ENCODE assay signal across 9 cellular contexts in the genomic region with DNA sequence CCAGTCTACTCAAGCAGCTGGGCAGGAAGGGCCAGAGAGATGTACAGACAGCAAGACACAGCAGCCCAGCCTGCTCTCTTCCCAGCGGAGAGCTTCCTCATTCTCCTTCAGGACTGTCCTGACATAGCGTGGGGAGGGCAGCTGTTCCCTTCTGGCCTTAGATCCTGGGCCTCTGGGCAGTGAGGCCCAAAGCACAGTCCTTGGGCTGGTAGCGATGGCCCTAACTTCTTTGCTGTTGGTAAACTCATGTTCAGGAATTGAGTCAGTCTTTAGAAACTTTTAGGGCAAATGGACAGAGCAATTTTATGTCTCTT.
DNase-seq lines count a peak whose midpoint lies in the region; TF ChIP-seq lines count a peak whose summit lies in the region.
"Had no signal": no experiment of that assay in that cellular context is flagged by ENCODE, and none has a peak within 500 bp of the region (broad histone marks: within the 10 kb centered on the region; RNA-seq: fewer than 3 reads in every experiment).

No MANE protein-coding gene starts in this region.

- WGBS in liver = 27% methylated on average over 3 of the region's 3 CpGs

- intact Hi-C loops in Calu3 (cut with micrococcal nuclease; ENCODE audit: unreplicated experiment) = loop anchor here (1.0 to 5.0 kb wide), 2 partner anchors 22 to 40 kb away; no protein-coding TSS in a partner anchor
- intact Hi-C loops in MCF 10A (cut with micrococcal nuclease) = no loop called here

- H3K9me3 ChIP-seq in liver (ENCODE audit: control insufficient read depth in 4 of 4, low read length in 3 of 4) (no peaks in the 10 kb centered on the region), skeletal muscle tissue (ENCODE audit: control insufficient read depth in 3 of 3, low read length in 3 of 3) (no peaks in the 10 kb centered on the region)

- POLR2A ChIA-PET in MCF 10A (lab: Yijun Ruan, JAX) = interaction anchor here (1.0 to 8.1 kb wide), 10 partner anchors 8 to 221 kb away, joined by 3 to 41 read pairs (median 6); partner anchors contain the start of gene FNBP1L

- H3K36me3 Mint-ChIP-seq in Calu3 (ENCODE audit: insufficient read depth, unreplicated experiment) = peaks cover 45% of the 10 kb centered on the region
- H3K36me3 Mint-ChIP-seq in MCF 10A (ENCODE audit: insufficient read depth, unreplicated experiment) = peaks cover 65% of the 10 kb centered on the region

- H3K4me1 Mint-ChIP-seq in Calu3 (ENCODE audit: low read depth, unreplicated experiment) (peaks cover 79% of the 10 kb centered on the region), MCF 10A (ENCODE audit: insufficient read depth, unreplicated experiment) (peaks cover 65% of the 10 kb centered on the region)

- TF ChIP-seq CTCF in Calu3 (IDR thresholded peaks at IDR 0.05; ENCODE audit: unreplicated experiment) (no peak), MCF 10A (IDR thresholded peaks at IDR 0.05; ENCODE audit: unreplicated experiment) (no peak), liver (IDR thresholded peaks at IDR 0.05; ENCODE audit: low read depth, low read length, missing input control) (no peak)

- DNase-seq in Calu3 (no peak), MCF 10A (ENCODE audit: unreplicated experiment) (no peak), NCI-H2196 (lab: John Stamatoyannopoulos, UW; ENCODE audit: unreplicated experiment) (no peak), NCI-H510A (lab: John Stamatoyannopoulos, UW) (no peak)
- DNase-seq in activated CD4-positive, alpha-beta T cell treated with anti-CD3 and anti-CD28 coated beads for 4 hours = no peak
- DNase-seq in activated CD4-positive, CD25-positive, alpha-beta regulatory T cell treated with anti-CD3 and anti-CD28 coated beads, Interleukin-2, amount 50 U/mL, for 72 hours = no peak
- DNase-seq: activated naive CD4-positive, alpha-beta T cell had no signal

- H3K27ac Mint-ChIP-seq in Calu3 (ENCODE audit: unreplicated experiment) (peak overlapping the region; percentile 96), MCF 10A (ENCODE audit: low read depth, unreplicated experiment) (peak overlapping the region; percentile 49)

- H3K4me3 ChIP-seq in liver (ENCODE audit: low read depth in 1 of 3, low read length in 3 of 3) (peak overlapping the region; percentile 27 to 55 (median 47)), skeletal muscle tissue (ENCODE audit: low read length in 3 of 3) (peak overlapping the region; percentile 27 to 46 (median 35))

- CTCF ChIA-PET in Calu3 (lab: Charles Lee) (interaction anchor here (0.7 to 2.5 kb wide), 12 partner anchors 13 to 157 kb away, joined by 3 to 16 read pairs (median 6); partner anchors contain the start of gene BCAR3), MCF 10A (lab: Yijun Ruan, JAX) (interaction anchor here (0.8 to 4.5 kb wide), 3 partner anchors 9 to 221 kb away, joined by 3 to 24 read pairs (median 4); no protein-coding TSS in a partner anchor)

- no peak for TF ChIP-seq RAD21 in liver (IDR thresholded peaks at IDR 0.05)

- H3K4me3 Mint-ChIP-seq in Calu3 (ENCODE audit: low read depth, unreplicated experiment) (peak overlapping the region; percentile 70), MCF 10A (ENCODE audit: unreplicated experiment) (no peak overlapping the region)

- H3K27me3 Mint-ChIP-seq in Calu3 (ENCODE audit: unreplicated experiment) = no peaks in the 10 kb centered on the region
- no peaks in the 10 kb centered on the region for H3K27me3 Mint-ChIP-seq in MCF 10A (ENCODE audit: insufficient read depth, unreplicated experiment)

- H3K36me3 ChIP-seq in liver (ENCODE audit: control insufficient read depth in 4 of 4, insufficient read depth in 3 of 4, low read depth in 1 of 4, low read length in 3 of 4) = peaks cover 0 to 15% (median 3%) of the 10 kb centered on the region in 4 donors
- H3K36me3 ChIP-seq in skeletal muscle tissue (ENCODE audit: control insufficient read depth in 3 of 3, insufficient read depth in 3 of 3, low read length in 3 of 3) = peaks cover 19 to 35% (median 29%) of the 10 kb centered on the region in 3 donors

- H3K27ac ChIP-seq in liver (ENCODE audit: low read depth in 1 of 2, low read length in 2 of 2) (peak overlapping the region; percentile 89 to 96), skeletal muscle tissue (ENCODE audit: low read depth, low read length) (peak overlapping the region; percentile 76)

- H3K4me1 ChIP-seq in liver (ENCODE audit: control insufficient read depth in 4 of 4, insufficient read depth in 4 of 4, low read length in 3 of 4) (peaks cover 1 to 45% (median 24%) of the 10 kb centered on the region in 4 donors), skeletal muscle tissue (ENCODE audit: control insufficient read depth in 3 of 3, insufficient read depth in 3 of 3, low read length in 3 of 3) (peaks cover 61 to 78% (median 75%) of the 10 kb centered on the region in 3 donors)

- H3K9ac ChIP-seq in liver (ENCODE audit: low read depth in 1 of 2, low read length in 2 of 2) (peak overlapping the region in 1 of 2 donors; percentile 59), skeletal muscle tissue (ENCODE audit: low read depth in 1 of 3, low read length in 3 of 3) (peak overlapping the region; percentile 11 to 73 (median 17))

- H3K27me3 ChIP-seq in liver (ENCODE audit: control insufficient read depth in 4 of 4, insufficient read depth in 4 of 4, low read length in 3 of 4) = no peaks in the 10 kb centered on the region
- no peaks in the 10 kb centered on the region for H3K27me3 ChIP-seq in skeletal muscle tissue (ENCODE audit: control insufficient read depth in 3 of 3, insufficient read depth in 3 of 3, low read length in 3 of 3)

- H3K9me3 Mint-ChIP-seq in Calu3 (ENCODE audit: low read depth, unreplicated experiment) = no peaks in the 10 kb centered on the region
- no peaks in the 10 kb centered on the region for H3K9me3 Mint-ChIP-seq in MCF 10A (ENCODE audit: unreplicated experiment)

- BruUV-seq in Calu3 (replicated peaks; lab: Mats Ljungman, UMichigan) (no TSS peak), MCF 10A (replicated peaks; lab: Mats Ljungman, UMichigan) (no TSS peak)

TF ChIP-seq in liver, 16 proteins besides CTCF, POLR2A, EP300 and RAD21:
- TF ChIP-seq YY1 (IDR thresholded peaks at IDR 0.05) (peak; percentile 41), FOXA1 (IDR thresholded peaks at IDR 0.05) (no peak), NR2F2 (IDR thresholded peaks at IDR 0.05) (no peak), EGR1 (IDR thresholded peaks at IDR 0.05; ENCODE audit: low read depth in 2 of 2) (no peak), HNF4G (IDR thresholded peaks at IDR 0.05) (peak; percentile 4)
